28 cellular contexts compared by ENCODE assay signal in genomic region chr1:21839337-21840037, GRCh38. TPM values are rescaled to one million over a fixed set of nuclear protein-coding genes. Genes with fewer than 3 reads are reported as not detected.
DNase-seq lines count a peak whose midpoint lies in the region; ATAC-seq, FAIRE-seq and TF ChIP-seq lines count a peak whose summit lies in the region.
"Had no signal": no experiment of that assay in that cellular context is flagged by ENCODE, and none has a peak within 500 bp of the region (broad histone marks: within the 10 kb centered on the region; RNA-seq: fewer than 3 reads in every experiment).

No MANE protein-coding gene starts in this region.

- CTCF ChIA-PET in HEK293 (lab: Yijun Ruan, JAX): interaction anchor here (0.6 kb wide), 1 partner anchor 23 kb away, joined by 4 read pairs; no protein-coding TSS in a partner anchor
- CTCF ChIA-PET in IMR-90 (lab: Yijun Ruan, JAX): no interaction called here

- H2BK5ac ChIP-seq in IMR-90 (ENCODE audit: low read depth, low read length, poor library complexity, severe bottlenecking): no peak overlapping the region
- H2BK5ac ChIP-seq in neuronal stem cell (ENCODE audit: low read length): no peak overlapping the region

- no peaks in the 10 kb centered on the region for H3K9me3 Mint-ChIP-seq in endothelial cell (ENCODE audit: unreplicated experiment)
- no peaks in the 10 kb centered on the region for H3K9me3 Mint-ChIP-seq in progenitor cell of endocrine pancreas (ENCODE audit: low read depth)
- H3K9me3 Mint-ChIP-seq in mesothelial cell of epicardium: peaks cover 7% of the 10 kb centered on the region

- peaks cover 0 to 3% of the 10 kb centered on the region in 2 experiments; a peak in 2 of 4 replicates for H3K79me1 ChIP-seq in IMR-90 (ENCODE audit: low read depth in 1 of 2, low read length in 2 of 2)
- peaks cover 2% of the 10 kb centered on the region for H3K79me1 ChIP-seq in neuronal stem cell (ENCODE audit: low read depth, low read length)

- TF ChIP-seq POLR2A in IMR-90 (IDR thresholded peaks at IDR 0.05; ENCODE audit: low read depth, low read length): no peak

- DNase-seq in IMR-90 (no peak), endothelial cell (ENCODE audit: low spot score) (no peak), neuronal stem cell (ENCODE audit: low spot score) (no peak), progenitor cell of endocrine pancreas (ENCODE audit: low spot score, unreplicated experiment) (no peak), urothelium cell line (ENCODE audit: low spot score) (no peak), mesothelial cell of epicardium (ENCODE audit: low spot score in 2 of 2, unreplicated experiment in 2 of 2) (no peak)
- DNase-seq: ACHN; BE2C; C1 segment of cervical spinal cord; CD4-positive, CD25-positive, alpha-beta regulatory T cell; CD8-positive, alpha-beta memory T cell; COR-L47; DMS 273 treated with DMSO at 0.1 percent for 48 hours; DMS53; DND-41; EL; HCEC 1CT; HFFc6 had no signal

- no peak overlapping the region for H3K18ac ChIP-seq in IMR-90 (ENCODE audit: low read depth, low read length)
- no peak overlapping the region for H3K18ac ChIP-seq in neuronal stem cell (ENCODE audit: low read length)

- H3K4me2 ChIP-seq in IMR-90 (ENCODE audit: low read depth, low read length) (no peak overlapping the region), neuronal stem cell (ENCODE audit: insufficient read depth, low read length, poor library complexity, severe bottlenecking) (no peak overlapping the region)
- H3K4me2 ChIP-seq: GM23338 had no signal

- H3K4me3 Mint-ChIP-seq in endothelial cell (ENCODE audit: unreplicated experiment) (peak overlapping the region; percentile 51), progenitor cell of endocrine pancreas (ENCODE audit: low read depth) (no peak overlapping the region), mesothelial cell of epicardium (no peak overlapping the region)
- H3K4me3 Mint-ChIP-seq: CD4-positive, CD25-positive, alpha-beta regulatory T cell; CD8-positive, alpha-beta memory T cell; GM23338; HFFc6; IgD-negative memory B cell had no signal

- H3K27ac Mint-ChIP-seq in endothelial cell (ENCODE audit: unreplicated experiment) (no peak overlapping the region), progenitor cell of endocrine pancreas (no peak overlapping the region), mesothelial cell of epicardium (no peak overlapping the region)
- H3K27ac Mint-ChIP-seq: CD4-positive, CD25-positive, alpha-beta regulatory T cell; CD8-positive, alpha-beta memory T cell; GM23338; HFFc6 had no signal

- H2AK5ac ChIP-seq in IMR-90 (ENCODE audit: low read depth, low read length) (no peak overlapping the region), neuronal stem cell (ENCODE audit: low read depth, low read length) (no peak overlapping the region)

- H4K20me1 ChIP-seq in IMR-90 (ENCODE audit: insufficient read depth, low read length): no peaks in the 10 kb centered on the region

- H2AK9ac ChIP-seq in IMR-90 (replicated peaks; ENCODE audit: low read depth, low read length, poor library complexity): no peak overlapping the region

- H2BK15ac ChIP-seq in IMR-90 (ENCODE audit: low read depth, low read length) (no peak overlapping the region), neuronal stem cell (ENCODE audit: low read length) (no peak overlapping the region)

- BruUV-seq in IMR-90 (replicated peaks; lab: Mats Ljungman, UMichigan): TSS peak; percentile 84

- no peak for TF ChIP-seq RAD21 in IMR-90 (IDR thresholded peaks at IDR 0.05; ENCODE audit: low read length)

- H4K8ac ChIP-seq in IMR-90 (ENCODE audit: low read depth in 2 of 2, low read length in 2 of 2) (no peak overlapping the region), neuronal stem cell (ENCODE audit: low read depth, low read length) (peak overlapping the region; percentile 92)

- H3K9me3 ChIP-seq in HEK293 (ENCODE audit: control insufficient read depth, insufficient read depth, low read depth, low read length): no peaks in the 10 kb centered on the region
- peaks cover 4% of the 10 kb centered on the region; the same call in 1 of the 2 replicates for H3K9me3 ChIP-seq in IMR-90 (ENCODE audit: control insufficient read depth, insufficient read depth, low read length)
- peaks cover 9 to 10% of the 10 kb centered on the region in 2 donors for H3K9me3 ChIP-seq in neuronal stem cell (replicated peaks in 1 of 2; ENCODE audit: control insufficient read depth in 2 of 2, insufficient read depth in 1 of 2, low read depth in 1 of 2, low read length in 2 of 2)
- H3K9me3 ChIP-seq: BE2C had no signal

- dilution Hi-C loops in IMR-90 (cut with HindIII; ENCODE audit: low sequenced_read_pairs, unreplicated experiment): no loop called here

- ATAC-seq in IMR-90 (ENCODE audit: low read depth) (no peak), GM21723 (IDR thresholded peaks at IDR 0.05; ENCODE audit: unreplicated experiment) (no peak)
- ATAC-seq: GM12878, GM23338 had no signal

- H2BK12ac ChIP-seq in neuronal stem cell (ENCODE audit: low read length): no peak overlapping the region

- in situ Hi-C loops in IMR-90 (cut with MboI; ENCODE audit: low sequenced_read_pairs): no loop called here

- H3K56ac ChIP-seq in IMR-90 (ENCODE audit: extremely low read depth, insufficient read depth, low read length): no peak overlapping the region

- H3K4me1 Mint-ChIP-seq in endothelial cell (ENCODE audit: unreplicated experiment): no peaks in the 10 kb centered on the region
- no peaks in the 10 kb centered on the region for H3K4me1 Mint-ChIP-seq in progenitor cell of endocrine pancreas (ENCODE audit: low read depth)
- no peaks in the 10 kb centered on the region for H3K4me1 Mint-ChIP-seq in mesothelial cell of epicardium
- H3K4me1 Mint-ChIP-seq: CD4-positive, CD25-positive, alpha-beta regulatory T cell; CD8-positive, alpha-beta memory T cell; GM23338; IgD-negative memory B cell had no signal

- FAIRE-seq in urothelium cell line (lab: Jason Lieb, UNC): no peak
- FAIRE-seq: A204.1, GM12878, H54 had no signal

- no peak overlapping the region for H4K91ac ChIP-seq in IMR-90 (ENCODE audit: insufficient read depth, low read depth, low read length)
- H4K91ac ChIP-seq in neuronal stem cell (ENCODE audit: low read depth, low read length, poor library complexity): no peak overlapping the region

- H3K23ac ChIP-seq in IMR-90 (ENCODE audit: low read depth, low read length) (no peak overlapping the region), neuronal stem cell (ENCODE audit: low read depth, low read length, poor library complexity) (peak overlapping the region; percentile 65)

- TF ChIP-seq CTCF in HEK293 (tag by site-specific recombination; IDR thresholded peaks at IDR 0.05) (no peak), IMR-90 (conservative IDR thresholded peaks at IDR 0.05; ENCODE audit: low read depth, low read length) (no peak), endothelial cell (IDR thresholded peaks at IDR 0.05; ENCODE audit: unreplicated experiment) (no peak), progenitor cell of endocrine pancreas (IDR thresholded peaks at IDR 0.05; ENCODE audit: unreplicated experiment) (no peak), mesothelial cell of epicardium (IDR thresholded peaks at IDR 0.05; ENCODE audit: unreplicated experiment) (no peak)

- no peaks in the 10 kb centered on the region for H3K4me1 ChIP-seq in HEK293 (ENCODE audit: control insufficient read depth, insufficient read depth, low read length)
- no peaks in the 10 kb centered on the region for H3K4me1 ChIP-seq in IMR-90 (ENCODE audit: control insufficient read depth, insufficient read depth, low read length)
- no peaks in the 10 kb centered on the region for H3K4me1 ChIP-seq in neuronal stem cell (ENCODE audit: control insufficient read depth in 2 of 2, insufficient read depth in 1 of 2, low read depth in 1 of 2, low read length in 2 of 2)
- H3K4me1 ChIP-seq: BE2C had no signal

- no peaks in the 10 kb centered on the region for H3K9me1 ChIP-seq in IMR-90 (ENCODE audit: insufficient read depth, low read length)

- POLR2A ChIA-PET in HEK293 (lab: Yijun Ruan, JAX): no interaction called here
- POLR2A ChIA-PET in IMR-90 (lab: Charles Lee; ENCODE audit: unreplicated experiment): no interaction called here

- intact Hi-C loops in IMR-90 (cut with micrococcal nuclease): no loop called here

- H3K4ac ChIP-seq in IMR-90 (ENCODE audit: low read depth, low read length): no peak overlapping the region
- no peak overlapping the region for H3K4ac ChIP-seq in neuronal stem cell (ENCODE audit: low read length)

- H2AFZ ChIP-seq in IMR-90 (replicated peaks; ENCODE audit: low read length, poor library complexity) (no peak overlapping the region), neuronal stem cell (ENCODE audit: low read length) (no peak overlapping the region)
- H2AFZ ChIP-seq: GM23338 had no signal

- H3K27me3 Mint-ChIP-seq in endothelial cell (ENCODE audit: unreplicated experiment) (peaks cover 44% of the 10 kb centered on the region), progenitor cell of endocrine pancreas (no peaks in the 10 kb centered on the region), mesothelial cell of epicardium (ENCODE audit: low read depth) (no peaks in the 10 kb centered on the region)
- H3K27me3 Mint-ChIP-seq: CD4-positive, CD25-positive, alpha-beta regulatory T cell; CD8-positive, alpha-beta memory T cell; IgD-negative memory B cell had no signal

- H2BK120ac ChIP-seq in IMR-90 (ENCODE audit: low read depth, low read length): no peak overlapping the region
- H2BK120ac ChIP-seq in neuronal stem cell (ENCODE audit: low read depth, low read length): no peak overlapping the region

- no peak overlapping the region for H2BK20ac ChIP-seq in IMR-90 (ENCODE audit: low read depth, low read length)

- WGBS in IMR-90 (ENCODE audit: extremely low coverage in 2 of 2, insufficient read length in 1 of 2), 2 experiments: 97% methylated on average over 15 of the region's 19 CpGs; no CpG with 5 or more reads in 1 of the 2 experiments
- no CpG with 5 or more reads among the region's 19 CpGs for WGBS in neuronal stem cell (ENCODE audit: extremely low coverage in 2 of 2, insufficient read length in 2 of 2, insufficient replicate concordance in 1 of 2), 2 donors

- H3K36me3 Mint-ChIP-seq in endothelial cell (ENCODE audit: low read depth, unreplicated experiment) (peaks cover 52% of the 10 kb centered on the region), progenitor cell of endocrine pancreas (ENCODE audit: insufficient read depth) (peaks cover 32% of the 10 kb centered on the region), mesothelial cell of epicardium (peaks cover 39% of the 10 kb centered on the region)

- H3K9ac ChIP-seq in IMR-90 (ENCODE audit: low read depth, low read length) (no peak overlapping the region), neuronal stem cell (ENCODE audit: low read depth, low read length, poor library complexity) (no peak overlapping the region)

- H3K14ac ChIP-seq in IMR-90 (replicated peaks; ENCODE audit: low read depth, low read length): no peak overlapping the region
- H3K14ac ChIP-seq in neuronal stem cell (ENCODE audit: low read length): no peak overlapping the region

- H3K27ac ChIP-seq in HEK293 (ENCODE audit: extremely low read depth, low read depth, low read length) (no peak overlapping the region), IMR-90 (ENCODE audit: insufficient read depth, low read length) (no peak overlapping the region), neuronal stem cell (replicated peaks; ENCODE audit: low read length) (no peak overlapping the region)
- H3K27ac ChIP-seq: HL-60 had no signal

- H4K5ac ChIP-seq in IMR-90 (ENCODE audit: low read depth, low read length): no peak overlapping the region

- H3K4me3 ChIP-seq in HEK293 (ENCODE audit: low read depth, low read length): no peak overlapping the region
- H3K4me3 ChIP-seq in IMR-90 (ENCODE audit: insufficient read depth, low read depth, low read length): no peak overlapping the region
- peak overlapping the region in 1 of 2 donors; percentile 55 for H3K4me3 ChIP-seq in neuronal stem cell (ENCODE audit: low read length in 2 of 2)
- H3K4me3 ChIP-seq: GM12878, GM23338 had no signal

- H3K36me3 ChIP-seq in HEK293 (ENCODE audit: control insufficient read depth in 2 of 2, insufficient read depth in 1 of 2, low read length in 2 of 2) (peaks cover 0 to 62% of the 10 kb centered on the region in 2 experiments; a peak in 2 of 3 replicates), IMR-90 (ENCODE audit: control insufficient read depth, insufficient read depth, low read length) (peaks cover 74% of the 10 kb centered on the region), neuronal stem cell (replicated peaks in 1 of 2; ENCODE audit: control insufficient read depth in 2 of 2, insufficient read depth in 2 of 2, low read length in 2 of 2) (peaks cover 50 to 85% of the 10 kb centered on the region in 2 donors)
- H3K36me3 ChIP-seq: BE2C had no signal

- H3K27me3 ChIP-seq in IMR-90 (ENCODE audit: control insufficient read depth, insufficient read depth, low read length) (no peaks in the 10 kb centered on the region), neuronal stem cell (ENCODE audit: control insufficient read depth in 3 of 3, insufficient read depth in 3 of 3, low read depth in 1 of 3, low read length in 3 of 3) (no peaks in the 10 kb centered on the region)
- H3K27me3 ChIP-seq: BE2C had no signal

RNA-seq across cellular contexts. Expression of gene LDLRAD2, which starts 27.4 kb away (rescaled TPM):
- not detected in 2 replicates for total RNA-seq in IMR-90 (2012; rRNA removed)
- polyA plus RNA-seq in IMR-90 (2012; rRNA removed): 0.05 TPM in 1 of 2 replicates, not detected in the other
- 0.03 and 0.17 TPM in 2 replicates for polyA plus RNA-seq in IMR-90 (2012; cell fraction: cytosol; rRNA removed)
- 0.34 and 0.39 TPM in 2 replicates for polyA plus RNA-seq in IMR-90 (2012; cell fraction: nucleus; rRNA removed; ENCODE audit: low replicate concordance)
- 1.3 TPM for total RNA-seq in endothelial cell (ENCODE audit: unreplicated experiment)
- 0.28 TPM for polyA plus RNA-seq in neuronal stem cell (2013, experiment 1 of 2)
- 0.28 TPM for polyA plus RNA-seq in neuronal stem cell (2013, experiment 2 of 2)
- total RNA-seq in progenitor cell of endocrine pancreas: 0.55 and 0.77 TPM in 2 replicates
- 0.75 to 1.1 TPM (median 1.0 TPM) in 3 replicates for total RNA-seq in mesothelial cell of epicardium
- total RNA-seq: CD8-positive, alpha-beta memory T cell; G401; HT1080 had no signal
- polyA plus RNA-seq: CD4-positive, CD25-positive, alpha-beta regulatory T cell; CD8-positive, alpha-beta memory T cell had no signal

RNA-seq across cellular contexts. Expression of gene USP48, which starts 56.5 kb away (rescaled TPM):
- total RNA-seq in IMR-90 (2012; rRNA removed) (24.7 and 47.2 TPM in 2 replicates), endothelial cell (ENCODE audit: unreplicated experiment) (57.9 TPM), progenitor cell of endocrine pancreas (77.3 and 84.9 TPM in 2 replicates), mesothelial cell of epicardium (79.8 to 88.7 TPM (median 86.5 TPM) in 3 replicates)
- polyA plus RNA-seq in IMR-90 (2012; rRNA removed): 17.1 and 25.0 TPM in 2 replicates
- 4.0 and 5.6 TPM in 2 replicates for polyA plus RNA-seq in IMR-90 (2012; cell fraction: cytosol; rRNA removed)
- 7.8 and 40.6 TPM in 2 replicates for polyA plus RNA-seq in IMR-90 (2012; cell fraction: nucleus; rRNA removed; ENCODE audit: low replicate concordance)
- 20.9 TPM for polyA plus RNA-seq in neuronal stem cell (2013, experiment 1 of 2)
- polyA plus RNA-seq in neuronal stem cell (2013, experiment 2 of 2): 21.8 TPM
